1 cellular context compared by ENCODE assay signal in the genomic region with DNA sequence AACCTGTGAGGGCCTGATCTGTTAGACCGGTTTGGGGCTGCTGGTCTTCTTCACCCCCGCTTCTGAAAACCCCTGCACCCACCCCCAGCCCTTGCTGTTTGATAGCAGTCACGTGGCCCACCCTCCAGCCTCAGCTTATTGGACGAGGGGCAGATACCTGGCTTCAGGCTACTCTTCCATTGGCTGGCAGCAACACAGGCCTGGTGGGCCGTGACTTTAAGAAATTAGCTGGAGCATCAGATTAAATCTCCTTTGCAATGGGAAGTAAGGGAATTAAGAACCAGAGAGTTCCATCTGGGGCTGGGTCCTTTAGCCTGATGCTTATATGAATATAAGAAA.
TF ChIP-seq lines count a peak whose summit lies in the region.

No MANE protein-coding gene starts in this region.

TF ChIP-seq in HepG2, 621 proteins besides CTCF, POLR2A, EP300 and RAD21:
- TF ChIP-seq FIP1L1 (IDR thresholded peaks at IDR 0.05; ENCODE audit: borderline replicate concordance, insufficient read depth, low read depth, low read length) = no peak
- TF ChIP-seq PTBP1 (IDR thresholded peaks at IDR 0.05; ENCODE audit: low read depth, low read length, poor library complexity, severe bottlenecking) = no peak
- TF ChIP-seq NONO (IDR thresholded peaks at IDR 0.05) = no peak
- TF ChIP-seq NONO (CRISPR knock-in tag; conservative IDR thresholded peaks at IDR 0.05) = no peak
- TF ChIP-seq, protein P1, sequence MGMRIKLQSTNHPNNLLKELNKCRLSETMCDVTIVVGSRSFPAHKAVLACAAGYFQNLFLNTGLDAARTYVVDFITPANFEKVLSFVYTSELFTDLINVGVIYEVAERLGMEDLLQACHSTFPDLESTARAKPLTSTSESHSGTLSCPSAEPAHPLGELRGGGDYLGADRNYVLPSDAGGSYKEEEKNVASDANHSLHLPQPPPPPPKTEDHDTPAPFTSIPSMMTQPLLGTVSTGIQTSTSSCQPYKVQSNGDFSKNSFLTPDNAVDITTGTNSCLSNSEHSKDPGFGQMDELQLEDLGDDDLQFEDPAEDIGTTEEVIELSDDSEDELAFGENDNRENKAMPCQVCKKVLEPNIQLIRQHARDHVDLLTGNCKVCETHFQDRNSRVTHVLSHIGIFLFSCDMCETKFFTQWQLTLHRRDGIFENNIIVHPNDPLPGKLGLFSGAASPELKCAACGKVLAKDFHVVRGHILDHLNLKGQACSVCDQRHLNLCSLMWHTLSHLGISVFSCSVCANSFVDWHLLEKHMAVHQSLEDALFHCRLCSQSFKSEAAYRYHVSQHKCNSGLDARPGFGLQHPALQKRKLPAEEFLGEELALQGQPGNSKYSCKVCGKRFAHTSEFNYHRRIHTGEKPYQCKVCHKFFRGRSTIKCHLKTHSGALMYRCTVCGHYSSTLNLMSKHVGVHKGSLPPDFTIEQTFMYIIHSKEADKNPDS (CRISPR knock-in tag; IDR thresholded peaks at IDR 0.05) = no peak
- TF ChIP-seq, protein P2, sequence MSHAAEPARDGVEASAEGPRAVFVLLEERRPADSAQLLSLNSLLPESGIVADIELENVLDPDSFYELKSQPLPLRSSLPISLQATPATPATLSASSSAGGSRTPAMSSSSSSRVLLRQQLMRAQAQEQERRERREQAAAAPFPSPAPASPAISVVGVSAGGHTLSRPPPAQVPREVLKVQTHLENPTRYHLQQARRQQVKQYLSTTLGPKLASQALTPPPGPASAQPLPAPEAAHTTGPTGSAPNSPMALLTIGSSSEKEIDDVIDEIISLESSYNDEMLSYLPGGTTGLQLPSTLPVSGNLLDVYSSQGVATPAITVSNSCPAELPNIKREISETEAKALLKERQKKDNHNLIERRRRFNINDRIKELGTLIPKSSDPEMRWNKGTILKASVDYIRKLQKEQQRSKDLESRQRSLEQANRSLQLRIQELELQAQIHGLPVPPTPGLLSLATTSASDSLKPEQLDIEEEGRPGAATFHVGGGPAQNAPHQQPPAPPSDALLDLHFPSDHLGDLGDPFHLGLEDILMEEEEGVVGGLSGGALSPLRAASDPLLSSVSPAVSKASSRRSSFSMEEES (CRISPR knock-in tag; IDR thresholded peaks at IDR 0.05) = no peak
- no peak for TF ChIP-seq SP1 (IDR thresholded peaks at IDR 0.05)
- no peak for TF ChIP-seq SP1 (CRISPR knock-in tag; IDR thresholded peaks at IDR 0.05)
- TF ChIP-seq KDM3A (CRISPR knock-in tag; IDR thresholded peaks at IDR 0.05; ENCODE audit: low read depth) = no peak
- no peak for TF ChIP-seq ZNF34 (CRISPR knock-in tag; IDR thresholded peaks at IDR 0.05; ENCODE audit: borderline replicate concordance)
- TF ChIP-seq ZNF362 (CRISPR knock-in tag; IDR thresholded peaks at IDR 0.05; ENCODE audit: borderline replicate concordance) = no peak
- no peak for TF ChIP-seq NFYC (CRISPR knock-in tag; IDR thresholded peaks at IDR 0.05)
- no peak for TF ChIP-seq ZNF543 (CRISPR knock-in tag; IDR thresholded peaks at IDR 0.05)
- TF ChIP-seq HNRNPH1 (optimal IDR thresholded peaks at IDR 0.05; ENCODE audit: low read depth, low read length) = no peak
- TF ChIP-seq AGO1 (IDR thresholded peaks at IDR 0.05; ENCODE audit: low read depth, low read length, poor library complexity, severe bottlenecking) = no peak
TF ChIP-seq in HepG2: peak in this region for 0.
